22 cellular contexts compared by ENCODE assay signal in the genomic region with DNA sequence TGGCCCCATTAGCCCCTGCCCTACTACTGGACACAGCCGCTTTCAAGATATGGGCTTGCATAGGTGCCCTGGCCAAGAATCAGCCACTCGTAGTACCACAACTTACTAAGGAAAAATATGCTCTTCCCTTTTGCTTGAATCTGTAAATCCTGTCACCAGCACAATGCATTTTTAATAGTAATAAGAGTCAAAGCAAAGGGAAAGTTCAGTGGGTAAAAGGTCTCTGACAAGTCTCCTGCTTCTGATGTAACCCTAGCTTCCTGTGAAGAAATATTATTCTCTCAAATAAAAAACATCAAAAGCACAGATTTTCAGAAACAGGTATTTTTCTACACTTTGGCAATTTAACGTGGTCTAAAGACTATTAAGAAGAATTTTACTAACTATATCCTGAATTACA.
DNase-seq lines count a peak whose midpoint lies in the region; ATAC-seq and TF ChIP-seq lines count a peak whose summit lies in the region.
"Had no signal": no experiment of that assay in that cellular context is flagged by ENCODE, and none has a peak within 500 bp of the region (broad histone marks: within the 10 kb centered on the region; RNA-seq: fewer than 3 reads in every experiment).

No MANE protein-coding gene starts in this region.

- H3F3A ChIP-seq in GM23248 (ENCODE audit: insufficient read depth): no peaks in the 10 kb centered on the region; the same call in 1 of the 2 replicates

- peaks cover 22% of the 10 kb centered on the region for H3K4me1 ChIP-seq in GM23248 (ENCODE audit: insufficient read depth)

- in situ Hi-C loops in GM23248 (cut with MboI): no loop called here

- no peak overlapping the region for H3K27ac ChIP-seq in GM23248
- H3K27ac ChIP-seq: RWPE1 had no signal

- H3K36me3 ChIP-seq in GM23248 (ENCODE audit: low read depth): no peaks in the 10 kb centered on the region

- intact Hi-C loops in sciatic nerve (cut with DNase I): no loop called here

- no peaks in the 10 kb centered on the region for H3K9me2 ChIP-seq in GM23248 (ENCODE audit: insufficient read depth)
- H3K9me2 ChIP-seq: SK-N-SH had no signal

- peak; percentile 24 for ATAC-seq in sciatic nerve
- ATAC-seq: CD8-positive, alpha-beta T cell; K562 had no signal

- no peaks in the 10 kb centered on the region for H3K27me3 ChIP-seq in GM23248 (replicated peaks; ENCODE audit: insufficient read depth)

- H2AFZ ChIP-seq in GM23248: peak overlapping the region; percentile 34; the same call in 1 of the 2 replicates

- no peak for TF ChIP-seq CTCF in cardiac fibroblast (IDR thresholded peaks at IDR 0.05; ENCODE audit: low read depth, low read length)
- TF ChIP-seq CTCF in fibroblast of villous mesenchyme (IDR thresholded peaks at IDR 0.05; ENCODE audit: insufficient read depth, low read depth, low read length): no peak

- DNase-seq in GM23248: peak; percentile 25
- peak; percentile 37 to 52 for DNase-seq in cardiac fibroblast (ENCODE audit: low read depth in 2 of 2)
- peak; percentile 24 for DNase-seq in fibroblast of villous mesenchyme (ENCODE audit: low read depth)
- no peak for DNase-seq in sciatic nerve (ENCODE audit: low spot score)
- no peak for DNase-seq in stimulated activated CD4-positive, alpha-beta T cell treated with anti-CD3 and anti-CD28 coated beads, Interleukin-4, amount 100 ng/mL, for 24 hours
- DNase-seq in NCI-H524 treated with DMSO at 0.1 percent for 48 hours (lab: John Stamatoyannopoulos, UW): no peak
- no peak for DNase-seq in NCI-H1105 treated with DMSO at 0.1 percent for 48 hours (lab: John Stamatoyannopoulos, UW)
- DNase-seq: AML-193; C1 segment of cervical spinal cord; CD8-positive, alpha-beta T cell; DMS153; MM.1S; NCI-H1048; NCI-H1436 treated with DMSO at 0.1 percent for 48 hours; NCI-H1930; NCI-H2227 treated with DMSO at 0.1 percent for 48 hours; NCI-H510A; NCI-H748 treated with DMSO at 0.1 percent for 48 hours; SHP77 treated with DMSO at 0.1 percent for 48 hours; SK-N-SH had no signal

- H3K9me3 ChIP-seq in GM23248 (ENCODE audit: low read depth): no peaks in the 10 kb centered on the region
- H3K9me3 ChIP-seq: SK-N-SH had no signal

- H3K4me3 ChIP-seq in GM23248: no peak overlapping the region
- no peak overlapping the region for H3K4me3 ChIP-seq in cardiac fibroblast (replicated peaks in 1 of 2; ENCODE audit: low read depth in 2 of 2, low read length in 2 of 2)
- H3K4me3 ChIP-seq in fibroblast of villous mesenchyme (ENCODE audit: low read depth, low read length): no peak overlapping the region
- H3K4me3 ChIP-seq: K562 had no signal

- H3K79me2 ChIP-seq in GM23248 (ENCODE audit: insufficient read depth): no peaks in the 10 kb centered on the region

- H3K4me2 ChIP-seq in GM23248 (ENCODE audit: unreplicated experiment): no peak overlapping the region
- H3K4me2 ChIP-seq: SK-N-SH had no signal

- no peak overlapping the region for H3K9ac ChIP-seq in GM23248
- H3K9ac ChIP-seq: SK-N-SH had no signal

- H4K20me1 ChIP-seq in GM23248 (ENCODE audit: insufficient read depth): no peaks in the 10 kb centered on the region

- WGBS in GM23248 (ENCODE audit: low coverage in 1 of 2, low lambda C conversion rate in 2 of 2, missing lambda C conversion rate in 2 of 2), 2 experiments: 73 to 81% methylated on average over 3 of the region's 3 CpGs

Comparison
In these comparisons a context has a peak if more than half of its experiments do, and no peak if none do; other contexts are left out.
1. DNase-seq: peak in GM23248 (single experiment), cardiac fibroblast (2 of 2) and fibroblast of villous mesenchyme (single experiment); none in sciatic nerve (single experiment), stimulated activated CD4-positive, alpha-beta T cell treated with anti-CD3 and anti-CD28 coated beads, Interleukin-4, amount 100 ng/mL, for 24 hours (single experiment), NCI-H524 treated with DMSO at 0.1 percent for 48 hours (single experiment) and NCI-H1105 treated with DMSO at 0.1 percent for 48 hours (single experiment).